In the genomic region with DNA sequence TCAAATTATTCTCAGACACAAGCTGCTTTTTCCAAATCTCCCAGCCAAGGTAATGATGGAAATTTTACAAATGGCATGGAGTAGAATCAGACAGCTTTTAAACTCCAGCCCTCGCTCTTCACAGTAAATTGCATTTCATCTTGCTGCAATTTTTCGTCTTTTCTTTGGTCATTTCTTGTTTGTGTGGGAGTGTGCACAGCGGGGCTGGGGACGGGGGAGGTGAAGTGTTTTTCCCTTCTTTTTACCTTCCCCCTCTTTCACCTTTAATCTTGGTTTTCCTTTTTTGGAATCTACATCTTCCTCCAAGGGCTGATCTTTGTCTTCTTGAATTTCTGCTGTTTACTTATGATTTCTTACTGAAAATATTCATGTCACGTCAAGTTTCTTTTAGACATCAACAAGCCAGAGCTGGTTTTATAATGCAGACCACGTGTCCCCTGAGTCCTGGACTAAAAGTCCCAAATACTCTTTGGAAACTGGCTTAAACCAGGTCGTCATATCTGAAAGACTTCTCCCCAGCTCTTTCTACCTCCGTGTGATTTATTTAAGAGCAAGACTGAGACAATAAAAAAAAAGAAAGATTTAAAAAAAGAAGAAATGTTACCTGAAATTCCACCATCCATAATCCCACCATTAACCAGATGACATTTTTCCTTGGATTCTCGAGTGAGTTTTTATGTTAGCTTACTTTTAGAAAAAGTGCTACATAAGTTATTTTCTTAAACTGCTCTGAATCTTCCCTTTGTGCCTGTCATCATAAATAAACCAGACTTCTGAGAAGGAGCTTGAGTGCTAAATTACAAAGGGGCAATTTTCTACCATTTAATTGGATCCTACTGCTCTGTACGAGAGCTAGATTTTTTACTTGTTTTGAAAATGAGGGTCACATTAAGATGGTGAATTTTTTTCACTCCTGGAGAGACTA, we compare ENCODE assay signal across 2 cellular contexts.
A peak's percentile ranks its signal among the peaks of the same experiment; 100 is the strongest.
TF ChIP-seq lines count a peak whose summit lies in the region.

No MANE protein-coding gene starts in this region.

TF ChIP-seq in HEK293, 187 proteins besides CTCF, POLR2A, EP300 and RAD21 (continues in another document):
- TF ChIP-seq ZNF549 (tag by site-specific recombination; IDR thresholded peaks at IDR 0.05) (no peak), ZNF571 (tag by site-specific recombination; IDR thresholded peaks at IDR 0.05) (no peak), ZNF19 (tag by site-specific recombination; IDR thresholded peaks at IDR 0.05; ENCODE audit: low read depth) (no peak), KLF1 (tag by site-specific recombination; IDR thresholded peaks at IDR 0.05) (no peak), GLIS1 (tag by site-specific recombination; IDR thresholded peaks at IDR 0.05) (no peak), ZNF660 (tag by site-specific recombination; IDR thresholded peaks at IDR 0.05) (no peak), ZNF221 (tag by site-specific recombination; IDR thresholded peaks at IDR 0.05; ENCODE audit: borderline replicate concordance) (no peak), ZNF658 (tag by site-specific recombination; IDR thresholded peaks at IDR 0.05) (no peak), ZNF600 (tag by site-specific recombination; IDR thresholded peaks at IDR 0.05) (0 out of 2 replicates have a peak, but pooled peaks have one; percentile 12), PRDM1 (tag by site-specific recombination; IDR thresholded peaks at IDR 0.05) (0 out of 2 replicates have a peak, but pooled peaks have one; percentile 25), SP7 (tag by site-specific recombination; IDR thresholded peaks at IDR 0.05) (0 out of 2 replicates have a peak, but pooled peaks have one; percentile 36), ZNF433 (tag by site-specific recombination; IDR thresholded peaks at IDR 0.05; ENCODE audit: low read depth) (no peak), ZBTB8A (tag by site-specific recombination; IDR thresholded peaks at IDR 0.05) (no peak), ZNF426 (tag by site-specific recombination; IDR thresholded peaks at IDR 0.05) (no peak), ZNF626 (tag by site-specific recombination; IDR thresholded peaks at IDR 0.05) (no peak)
- TF ChIP-seq, protein P1, sequence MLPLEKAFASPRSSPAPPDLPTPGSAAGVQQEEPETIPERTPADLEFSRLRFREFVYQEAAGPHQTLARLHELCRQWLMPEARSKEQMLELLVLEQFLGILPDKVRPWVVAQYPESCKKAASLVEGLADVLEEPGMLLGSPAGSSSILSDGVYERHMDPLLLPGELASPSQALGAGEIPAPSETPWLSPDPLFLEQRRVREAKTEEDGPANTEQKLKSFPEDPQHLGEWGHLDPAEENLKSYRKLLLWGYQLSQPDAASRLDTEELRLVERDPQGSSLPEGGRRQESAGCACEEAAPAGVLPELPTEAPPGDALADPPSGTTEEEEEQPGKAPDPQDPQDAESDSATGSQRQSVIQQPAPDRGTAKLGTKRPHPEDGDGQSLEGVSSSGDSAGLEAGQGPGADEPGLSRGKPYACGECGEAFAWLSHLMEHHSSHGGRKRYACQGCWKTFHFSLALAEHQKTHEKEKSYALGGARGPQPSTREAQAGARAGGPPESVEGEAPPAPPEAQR (tag by site-specific recombination; IDR thresholded peaks at IDR 0.05) = no peak
- TF ChIP-seq, protein P2, sequence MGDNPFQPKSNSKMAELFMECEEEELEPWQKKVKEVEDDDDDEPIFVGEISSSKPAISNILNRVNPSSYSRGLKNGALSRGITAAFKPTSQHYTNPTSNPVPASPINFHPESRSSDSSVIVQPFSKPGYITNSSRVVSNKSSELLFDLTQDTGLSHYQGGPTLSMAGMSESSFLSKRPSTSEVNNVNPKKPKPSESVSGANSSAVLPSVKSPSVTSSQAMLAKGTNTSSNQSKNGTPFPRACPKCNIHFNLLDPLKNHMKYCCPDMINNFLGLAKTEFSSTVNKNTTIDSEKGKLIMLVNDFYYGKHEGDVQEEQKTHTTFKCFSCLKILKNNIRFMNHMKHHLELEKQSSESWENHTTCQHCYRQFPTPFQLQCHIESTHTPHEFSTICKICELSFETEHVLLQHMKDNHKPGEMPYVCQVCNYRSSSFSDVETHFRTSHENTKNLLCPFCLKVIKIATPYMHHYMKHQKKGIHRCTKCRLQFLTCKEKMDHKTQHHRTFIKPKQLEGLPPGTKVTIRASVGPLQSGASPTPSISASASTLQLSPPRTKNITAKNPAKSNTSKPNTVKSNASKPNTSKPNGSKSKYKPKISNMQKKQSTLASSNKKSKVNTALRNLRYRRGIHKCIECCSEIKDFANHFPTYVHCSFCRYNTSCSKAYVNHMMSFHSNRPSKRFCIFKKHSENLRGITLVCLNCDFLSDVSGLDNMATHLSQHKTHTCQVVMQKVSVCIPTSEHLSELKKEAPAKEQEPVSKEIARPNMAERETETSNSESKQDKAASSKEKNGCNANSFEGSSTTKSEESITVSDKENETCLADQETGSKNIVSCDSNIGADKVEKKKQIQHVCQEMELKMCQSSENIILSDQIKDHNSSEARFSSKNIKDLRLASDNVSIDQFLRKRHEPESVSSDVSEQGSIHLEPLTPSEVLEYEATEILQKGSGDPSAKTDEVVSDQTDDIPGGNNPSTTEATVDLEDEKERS (tag by site-specific recombination; IDR thresholded peaks at IDR 0.05) = no peak
- TF ChIP-seq, protein P3, sequence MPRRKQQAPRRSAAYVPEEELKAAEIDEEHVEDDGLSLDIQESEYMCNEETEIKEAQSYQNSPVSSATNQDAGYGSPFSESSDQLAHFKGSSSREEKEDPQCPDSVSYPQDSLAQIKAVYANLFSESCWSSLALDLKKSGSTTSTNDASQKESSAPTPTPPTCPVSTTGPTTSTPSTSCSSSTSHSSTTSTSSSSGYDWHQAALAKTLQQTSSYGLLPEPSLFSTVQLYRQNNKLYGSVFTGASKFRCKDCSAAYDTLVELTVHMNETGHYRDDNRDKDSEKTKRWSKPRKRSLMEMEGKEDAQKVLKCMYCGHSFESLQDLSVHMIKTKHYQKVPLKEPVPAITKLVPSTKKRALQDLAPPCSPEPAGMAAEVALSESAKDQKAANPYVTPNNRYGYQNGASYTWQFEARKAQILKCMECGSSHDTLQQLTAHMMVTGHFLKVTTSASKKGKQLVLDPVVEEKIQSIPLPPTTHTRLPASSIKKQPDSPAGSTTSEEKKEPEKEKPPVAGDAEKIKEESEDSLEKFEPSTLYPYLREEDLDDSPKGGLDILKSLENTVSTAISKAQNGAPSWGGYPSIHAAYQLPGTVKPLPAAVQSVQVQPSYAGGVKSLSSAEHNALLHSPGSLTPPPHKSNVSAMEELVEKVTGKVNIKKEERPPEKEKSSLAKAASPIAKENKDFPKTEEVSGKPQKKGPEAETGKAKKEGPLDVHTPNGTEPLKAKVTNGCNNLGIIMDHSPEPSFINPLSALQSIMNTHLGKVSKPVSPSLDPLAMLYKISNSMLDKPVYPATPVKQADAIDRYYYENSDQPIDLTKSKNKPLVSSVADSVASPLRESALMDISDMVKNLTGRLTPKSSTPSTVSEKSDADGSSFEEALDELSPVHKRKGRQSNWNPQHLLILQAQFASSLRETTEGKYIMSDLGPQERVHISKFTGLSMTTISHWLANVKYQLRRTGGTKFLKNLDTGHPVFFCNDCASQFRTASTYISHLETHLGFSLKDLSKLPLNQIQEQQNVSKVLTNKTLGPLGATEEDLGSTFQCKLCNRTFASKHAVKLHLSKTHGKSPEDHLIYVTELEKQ (tag by site-specific recombination; IDR thresholded peaks at IDR 0.05; ENCODE audit: borderline replicate concordance) = no peak

TF ChIP-seq in K562, 482 proteins besides CTCF, POLR2A, EP300 and RAD21 (continues in another document):
- TF ChIP-seq ELF2 (CRISPR knock-in tag; IDR thresholded peaks at IDR 0.05) = no peak
- TF ChIP-seq GATAD2B (IDR thresholded peaks at IDR 0.05; ENCODE audit: borderline replicate concordance) = 0 out of 2 replicates have a peak, but pooled peaks have one; percentile 4
- TF ChIP-seq ZKSCAN8 (CRISPR knock-in tag; IDR thresholded peaks at IDR 0.05) = 0 out of 2 replicates have a peak, but pooled peaks have one; percentile 52
- TF ChIP-seq TEAD4 (IDR thresholded peaks at IDR 0.05; ENCODE audit: low read length) = no peak
- no peak for TF ChIP-seq TEAD4 (CRISPR knock-in tag; IDR thresholded peaks at IDR 0.05; ENCODE audit: borderline replicate concordance)
- TF ChIP-seq MYC (IDR thresholded peaks at IDR 0.05; ENCODE audit: low read depth, low read length) = peak; percentile 35; the same call in 1 of the 2 replicates
- no peak for TF ChIP-seq MYC (CRISPR knock-in tag; IDR thresholded peaks at IDR 0.05; ENCODE audit: borderline replicate concordance, low read depth)
- TF ChIP-seq ELF4 (CRISPR knock-in tag; IDR thresholded peaks at IDR 0.05) = no peak
- TF ChIP-seq, protein P4, sequence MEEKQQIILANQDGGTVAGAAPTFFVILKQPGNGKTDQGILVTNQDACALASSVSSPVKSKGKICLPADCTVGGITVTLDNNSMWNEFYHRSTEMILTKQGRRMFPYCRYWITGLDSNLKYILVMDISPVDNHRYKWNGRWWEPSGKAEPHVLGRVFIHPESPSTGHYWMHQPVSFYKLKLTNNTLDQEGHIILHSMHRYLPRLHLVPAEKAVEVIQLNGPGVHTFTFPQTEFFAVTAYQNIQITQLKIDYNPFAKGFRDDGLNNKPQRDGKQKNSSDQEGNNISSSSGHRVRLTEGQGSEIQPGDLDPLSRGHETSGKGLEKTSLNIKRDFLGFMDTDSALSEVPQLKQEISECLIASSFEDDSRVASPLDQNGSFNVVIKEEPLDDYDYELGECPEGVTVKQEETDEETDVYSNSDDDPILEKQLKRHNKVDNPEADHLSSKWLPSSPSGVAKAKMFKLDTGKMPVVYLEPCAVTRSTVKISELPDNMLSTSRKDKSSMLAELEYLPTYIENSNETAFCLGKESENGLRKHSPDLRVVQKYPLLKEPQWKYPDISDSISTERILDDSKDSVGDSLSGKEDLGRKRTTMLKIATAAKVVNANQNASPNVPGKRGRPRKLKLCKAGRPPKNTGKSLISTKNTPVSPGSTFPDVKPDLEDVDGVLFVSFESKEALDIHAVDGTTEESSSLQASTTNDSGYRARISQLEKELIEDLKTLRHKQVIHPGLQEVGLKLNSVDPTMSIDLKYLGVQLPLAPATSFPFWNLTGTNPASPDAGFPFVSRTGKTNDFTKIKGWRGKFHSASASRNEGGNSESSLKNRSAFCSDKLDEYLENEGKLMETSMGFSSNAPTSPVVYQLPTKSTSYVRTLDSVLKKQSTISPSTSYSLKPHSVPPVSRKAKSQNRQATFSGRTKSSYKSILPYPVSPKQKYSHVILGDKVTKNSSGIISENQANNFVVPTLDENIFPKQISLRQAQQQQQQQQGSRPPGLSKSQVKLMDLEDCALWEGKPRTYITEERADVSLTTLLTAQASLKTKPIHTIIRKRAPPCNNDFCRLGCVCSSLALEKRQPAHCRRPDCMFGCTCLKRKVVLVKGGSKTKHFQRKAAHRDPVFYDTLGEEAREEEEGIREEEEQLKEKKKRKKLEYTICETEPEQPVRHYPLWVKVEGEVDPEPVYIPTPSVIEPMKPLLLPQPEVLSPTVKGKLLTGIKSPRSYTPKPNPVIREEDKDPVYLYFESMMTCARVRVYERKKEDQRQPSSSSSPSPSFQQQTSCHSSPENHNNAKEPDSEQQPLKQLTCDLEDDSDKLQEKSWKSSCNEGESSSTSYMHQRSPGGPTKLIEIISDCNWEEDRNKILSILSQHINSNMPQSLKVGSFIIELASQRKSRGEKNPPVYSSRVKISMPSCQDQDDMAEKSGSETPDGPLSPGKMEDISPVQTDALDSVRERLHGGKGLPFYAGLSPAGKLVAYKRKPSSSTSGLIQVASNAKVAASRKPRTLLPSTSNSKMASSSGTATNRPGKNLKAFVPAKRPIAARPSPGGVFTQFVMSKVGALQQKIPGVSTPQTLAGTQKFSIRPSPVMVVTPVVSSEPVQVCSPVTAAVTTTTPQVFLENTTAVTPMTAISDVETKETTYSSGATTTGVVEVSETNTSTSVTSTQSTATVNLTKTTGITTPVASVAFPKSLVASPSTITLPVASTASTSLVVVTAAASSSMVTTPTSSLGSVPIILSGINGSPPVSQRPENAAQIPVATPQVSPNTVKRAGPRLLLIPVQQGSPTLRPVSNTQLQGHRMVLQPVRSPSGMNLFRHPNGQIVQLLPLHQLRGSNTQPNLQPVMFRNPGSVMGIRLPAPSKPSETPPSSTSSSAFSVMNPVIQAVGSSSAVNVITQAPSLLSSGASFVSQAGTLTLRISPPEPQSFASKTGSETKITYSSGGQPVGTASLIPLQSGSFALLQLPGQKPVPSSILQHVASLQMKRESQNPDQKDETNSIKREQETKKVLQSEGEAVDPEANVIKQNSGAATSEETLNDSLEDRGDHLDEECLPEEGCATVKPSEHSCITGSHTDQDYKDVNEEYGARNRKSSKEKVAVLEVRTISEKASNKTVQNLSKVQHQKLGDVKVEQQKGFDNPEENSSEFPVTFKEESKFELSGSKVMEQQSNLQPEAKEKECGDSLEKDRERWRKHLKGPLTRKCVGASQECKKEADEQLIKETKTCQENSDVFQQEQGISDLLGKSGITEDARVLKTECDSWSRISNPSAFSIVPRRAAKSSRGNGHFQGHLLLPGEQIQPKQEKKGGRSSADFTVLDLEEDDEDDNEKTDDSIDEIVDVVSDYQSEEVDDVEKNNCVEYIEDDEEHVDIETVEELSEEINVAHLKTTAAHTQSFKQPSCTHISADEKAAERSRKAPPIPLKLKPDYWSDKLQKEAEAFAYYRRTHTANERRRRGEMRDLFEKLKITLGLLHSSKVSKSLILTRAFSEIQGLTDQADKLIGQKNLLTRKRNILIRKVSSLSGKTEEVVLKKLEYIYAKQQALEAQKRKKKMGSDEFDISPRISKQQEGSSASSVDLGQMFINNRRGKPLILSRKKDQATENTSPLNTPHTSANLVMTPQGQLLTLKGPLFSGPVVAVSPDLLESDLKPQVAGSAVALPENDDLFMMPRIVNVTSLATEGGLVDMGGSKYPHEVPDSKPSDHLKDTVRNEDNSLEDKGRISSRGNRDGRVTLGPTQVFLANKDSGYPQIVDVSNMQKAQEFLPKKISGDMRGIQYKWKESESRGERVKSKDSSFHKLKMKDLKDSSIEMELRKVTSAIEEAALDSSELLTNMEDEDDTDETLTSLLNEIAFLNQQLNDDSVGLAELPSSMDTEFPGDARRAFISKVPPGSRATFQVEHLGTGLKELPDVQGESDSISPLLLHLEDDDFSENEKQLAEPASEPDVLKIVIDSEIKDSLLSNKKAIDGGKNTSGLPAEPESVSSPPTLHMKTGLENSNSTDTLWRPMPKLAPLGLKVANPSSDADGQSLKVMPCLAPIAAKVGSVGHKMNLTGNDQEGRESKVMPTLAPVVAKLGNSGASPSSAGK (IDR thresholded peaks at IDR 0.05) = peak; percentile 58
- TF ChIP-seq KAT8 (IDR thresholded peaks at IDR 0.05; ENCODE audit: low read depth) = no peak
- TF ChIP-seq, protein P5, sequence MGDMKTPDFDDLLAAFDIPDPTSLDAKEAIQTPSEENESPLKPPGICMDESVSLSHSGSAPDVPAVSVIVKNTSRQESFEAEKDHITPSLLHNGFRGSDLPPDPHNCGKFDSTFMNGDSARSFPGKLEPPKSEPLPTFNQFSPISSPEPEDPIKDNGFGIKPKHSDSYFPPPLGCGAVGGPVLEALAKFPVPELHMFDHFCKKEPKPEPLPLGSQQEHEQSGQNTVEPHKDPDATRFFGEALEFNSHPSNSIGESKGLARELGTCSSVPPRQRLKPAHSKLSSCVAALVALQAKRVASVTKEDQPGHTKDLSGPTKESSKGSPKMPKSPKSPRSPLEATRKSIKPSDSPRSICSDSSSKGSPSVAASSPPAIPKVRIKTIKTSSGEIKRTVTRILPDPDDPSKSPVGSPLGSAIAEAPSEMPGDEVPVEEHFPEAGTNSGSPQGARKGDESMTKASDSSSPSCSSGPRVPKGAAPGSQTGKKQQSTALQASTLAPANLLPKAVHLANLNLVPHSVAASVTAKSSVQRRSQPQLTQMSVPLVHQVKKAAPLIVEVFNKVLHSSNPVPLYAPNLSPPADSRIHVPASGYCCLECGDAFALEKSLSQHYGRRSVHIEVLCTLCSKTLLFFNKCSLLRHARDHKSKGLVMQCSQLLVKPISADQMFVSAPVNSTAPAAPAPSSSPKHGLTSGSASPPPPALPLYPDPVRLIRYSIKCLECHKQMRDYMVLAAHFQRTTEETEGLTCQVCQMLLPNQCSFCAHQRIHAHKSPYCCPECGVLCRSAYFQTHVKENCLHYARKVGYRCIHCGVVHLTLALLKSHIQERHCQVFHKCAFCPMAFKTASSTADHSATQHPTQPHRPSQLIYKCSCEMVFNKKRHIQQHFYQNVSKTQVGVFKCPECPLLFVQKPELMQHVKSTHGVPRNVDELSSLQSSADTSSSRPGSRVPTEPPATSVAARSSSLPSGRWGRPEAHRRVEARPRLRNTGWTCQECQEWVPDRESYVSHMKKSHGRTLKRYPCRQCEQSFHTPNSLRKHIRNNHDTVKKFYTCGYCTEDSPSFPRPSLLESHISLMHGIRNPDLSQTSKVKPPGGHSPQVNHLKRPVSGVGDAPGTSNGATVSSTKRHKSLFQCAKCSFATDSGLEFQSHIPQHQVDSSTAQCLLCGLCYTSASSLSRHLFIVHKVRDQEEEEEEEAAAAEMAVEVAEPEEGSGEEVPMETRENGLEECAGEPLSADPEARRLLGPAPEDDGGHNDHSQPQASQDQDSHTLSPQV (IDR thresholded peaks at IDR 0.05) = peak; percentile 63
